Comparison of ENCODE assay signal across 1 cellular context in the genomic region with DNA sequence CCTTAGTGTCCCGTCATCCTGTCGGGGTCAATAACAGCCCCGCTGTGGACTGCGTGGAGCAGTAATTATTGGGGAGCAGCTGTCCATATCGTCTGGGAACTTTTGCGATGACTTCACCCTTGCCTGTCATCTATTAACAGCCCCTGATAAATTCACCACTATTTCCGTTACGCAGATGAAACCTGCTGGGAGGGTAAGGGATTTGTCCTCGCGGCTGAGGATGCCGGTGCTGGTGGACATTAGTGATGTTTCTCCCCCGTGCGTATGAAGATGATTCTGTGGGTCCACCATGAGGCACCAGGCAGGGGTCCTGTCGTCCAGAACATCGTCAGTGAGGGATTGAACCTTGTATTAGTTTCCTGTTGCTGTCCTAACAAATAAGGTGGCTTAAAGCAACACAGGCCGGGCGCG.
TF ChIP-seq lines count a peak whose summit lies in the region.

No MANE protein-coding gene starts in this region.

TF ChIP-seq in endothelial cell of umbilical vein, 7 proteins besides CTCF, POLR2A, EP300 and RAD21:
- TF ChIP-seq MYC (IDR thresholded peaks at IDR 0.05; ENCODE audit: low read depth, low read length): no peak
- no peak for TF ChIP-seq POLR2AphosphoS5 (IDR thresholded peaks at IDR 0.05; ENCODE audit: insufficient read depth, low read depth, low read length)
- no peak for TF ChIP-seq GATA2 (IDR thresholded peaks at IDR 0.05; ENCODE audit: insufficient read depth, insufficient read length, low read depth, low read length)
- TF ChIP-seq JUN (IDR thresholded peaks at IDR 0.05; ENCODE audit: borderline replicate concordance, insufficient read depth, insufficient read length, low read depth): no peak
